Comparison of ENCODE assay signal across 15 cellular contexts in genomic region chr19:30169196-30169900, GRCh38.
DNase-seq lines count a peak whose midpoint lies in the region; ATAC-seq and TF ChIP-seq lines count a peak whose summit lies in the region.
"Had no signal": no experiment of that assay in that cellular context is flagged by ENCODE, and none has a peak within 500 bp of the region (broad histone marks: within the 10 kb centered on the region; RNA-seq: fewer than 3 reads in every experiment).

No MANE protein-coding gene starts in this region.

- H2BK20ac ChIP-seq in H9 (ENCODE audit: low read depth, low read length, poor library complexity, severe bottlenecking), result no peak overlapping the region

- H3K56ac ChIP-seq in H9 (ENCODE audit: insufficient read length, low read depth, low read length) (no peak overlapping the region), mesendoderm (ENCODE audit: low read length) (no peak overlapping the region)

- H2BK12ac ChIP-seq in H9 (ENCODE audit: insufficient read length, low read depth, low read length), result no peak overlapping the region

- H3K4me1 Mint-ChIP-seq in H9 (no peaks in the 10 kb centered on the region), immature natural killer cell (no peaks in the 10 kb centered on the region)
- H3K4me1 Mint-ChIP-seq: B cell had no signal

- peaks cover 2% of the 10 kb centered on the region for H3K27me3 Mint-ChIP-seq in H9 (ENCODE audit: low read depth)
- peaks cover 0 to 6% (median 0%) of the 10 kb centered on the region in 3 donors for H3K27me3 Mint-ChIP-seq in immature natural killer cell (ENCODE audit: low read depth in 3 of 3)
- H3K27me3 Mint-ChIP-seq: B cell had no signal

- H3K4ac ChIP-seq in H9 (ENCODE audit: low read depth, low read length) (no peak overlapping the region), mesendoderm (ENCODE audit: low read depth, low read length) (no peak overlapping the region)

- H3K27ac Mint-ChIP-seq in H9, result no peak overlapping the region
- H3K27ac Mint-ChIP-seq in immature natural killer cell, result no peak overlapping the region
- H3K27ac Mint-ChIP-seq: B cell; CD8-positive, alpha-beta T cell had no signal

- H3K27ac ChIP-seq in H9 (ENCODE audit: insufficient read length, low read depth, low read length) (no peak overlapping the region), esophagus muscularis mucosa (replicated peaks in 1 of 4) (no peak overlapping the region), mesendoderm (ENCODE audit: low read depth, low read length) (no peak overlapping the region), vagina (no peak overlapping the region)
- H3K27ac ChIP-seq: BLaER1 treated with 17β-estradiol and CSF1 and Interleukin-3, amounts not matched to agents 10 nM and 100 nM; HL-60 had no signal

- peak overlapping the region; percentile 30; the same call in 1 of the 2 replicates for H3K14ac ChIP-seq in H9 (ENCODE audit: insufficient read depth, low read length)

- no peak overlapping the region for H2AK5ac ChIP-seq in H9 (ENCODE audit: insufficient read length, low read length)
- no peak overlapping the region for H2AK5ac ChIP-seq in mesendoderm (ENCODE audit: low read length)

- no peak for TF ChIP-seq CTCF in H9 (conservative IDR thresholded peaks at IDR 0.05)
- no peak for TF ChIP-seq CTCF in esophagus muscularis mucosa (IDR thresholded peaks at IDR 0.05)
- no peak for TF ChIP-seq CTCF in vagina (IDR thresholded peaks at IDR 0.05)

- H4K20me1 ChIP-seq in H9 (ENCODE audit: control insufficient read depth, insufficient read depth, insufficient read length), result no peaks in the 10 kb centered on the region
- H4K20me1 ChIP-seq: BLaER1 treated with 17β-estradiol and CSF1 and Interleukin-3, amounts not matched to agents 10 nM and 100 nM had no signal

- H3K9me3 ChIP-seq in H9 (ENCODE audit: control insufficient read depth, low read depth, low read length) (no peaks in the 10 kb centered on the region), esophagus muscularis mucosa (no peaks in the 10 kb centered on the region), vagina (no peaks in the 10 kb centered on the region)
- H3K9me3 ChIP-seq: BLaER1 treated with 17β-estradiol and CSF1 and Interleukin-3, amounts not matched to agents 10 nM and 100 nM had no signal

- H2AFZ ChIP-seq in H9 (ENCODE audit: low read length), result no peak overlapping the region

- H4K8ac ChIP-seq in H9 (replicated peaks; ENCODE audit: insufficient read length, low read depth, low read length), result no peak overlapping the region
- H4K8ac ChIP-seq in mesendoderm (ENCODE audit: low read depth, low read length), result no peak overlapping the region

- H3K36me3 Mint-ChIP-seq in H9 (ENCODE audit: insufficient read depth in 1 of 3, low read depth in 3 of 3), result no peaks in the 10 kb centered on the region
- H3K36me3 Mint-ChIP-seq in immature natural killer cell, result no peaks in the 10 kb centered on the region
- H3K36me3 Mint-ChIP-seq: CD8-positive, alpha-beta T cell had no signal

- TF ChIP-seq POLR2A in esophagus muscularis mucosa (IDR thresholded peaks at IDR 0.05; ENCODE audit: low read depth) (no peak), vagina (IDR thresholded peaks at IDR 0.05) (no peak)

- H3K79me1 ChIP-seq in H9 (ENCODE audit: insufficient read depth, low read depth, low read length, poor library complexity, severe bottlenecking) (no peaks in the 10 kb centered on the region), mesendoderm (ENCODE audit: low read length) (no peaks in the 10 kb centered on the region)

- ATAC-seq in GM18867 (IDR thresholded peaks at IDR 0.05; ENCODE audit: unreplicated experiment), result no peak
- ATAC-seq: CD8-positive, alpha-beta T cell had no signal

- H4K5ac ChIP-seq in H9 (ENCODE audit: insufficient read length, low read depth, low read length) (no peak overlapping the region), mesendoderm (ENCODE audit: low read length) (no peak overlapping the region)

- H3K36me3 ChIP-seq in esophagus muscularis mucosa, result no peaks in the 10 kb centered on the region
- H3K36me3 ChIP-seq in mesendoderm (ENCODE audit: control insufficient read depth, insufficient read depth, low read length), result no peaks in the 10 kb centered on the region
- no peaks in the 10 kb centered on the region for H3K36me3 ChIP-seq in vagina
- H3K36me3 ChIP-seq: BLaER1 treated with 17β-estradiol and CSF1 and Interleukin-3, amounts not matched to agents 10 nM and 100 nM had no signal

- H3K27me3 ChIP-seq in H9 (ENCODE audit: insufficient read depth, low read length), result no peaks in the 10 kb centered on the region
- peaks cover 0 to 34% (median 0%) of the 10 kb centered on the region in 4 donors for H3K27me3 ChIP-seq in esophagus muscularis mucosa
- H3K27me3 ChIP-seq in mesendoderm (ENCODE audit: insufficient read depth, low read length, poor library complexity), result no peaks in the 10 kb centered on the region
- H3K27me3 ChIP-seq in vagina, result no peaks in the 10 kb centered on the region
- H3K27me3 ChIP-seq: BLaER1 treated with 17β-estradiol and CSF1 and Interleukin-3, amounts not matched to agents 10 nM and 100 nM had no signal

- H3K4me1 ChIP-seq in H9 (ENCODE audit: insufficient read depth, low read length), result no peaks in the 10 kb centered on the region
- no peaks in the 10 kb centered on the region for H3K4me1 ChIP-seq in esophagus muscularis mucosa
- H3K4me1 ChIP-seq in mesendoderm (ENCODE audit: control insufficient read depth, low read depth, low read length), result no peaks in the 10 kb centered on the region
- H3K4me1 ChIP-seq in vagina, result no peaks in the 10 kb centered on the region
- H3K4me1 ChIP-seq: BLaER1 treated with 17β-estradiol and CSF1 and Interleukin-3, amounts not matched to agents 10 nM and 100 nM had no signal

- H3K4me3 Mint-ChIP-seq in H9 (no peak overlapping the region), immature natural killer cell (no peak overlapping the region)
- H3K4me3 Mint-ChIP-seq: B cell; CD8-positive, alpha-beta T cell had no signal

- H3K9me3 Mint-ChIP-seq in H9 (no peaks in the 10 kb centered on the region), immature natural killer cell (no peaks in the 10 kb centered on the region)
- H3K9me3 Mint-ChIP-seq: CD8-positive, alpha-beta T cell had no signal

- H3K79me2 ChIP-seq in H9 (ENCODE audit: insufficient read depth, low read length) (no peaks in the 10 kb centered on the region), mesendoderm (ENCODE audit: control insufficient read depth, insufficient read depth, low read length) (no peaks in the 10 kb centered on the region)

- H2BK5ac ChIP-seq in H9 (ENCODE audit: insufficient read length, low read length) (no peak overlapping the region), mesendoderm (ENCODE audit: low read length) (no peak overlapping the region)

- H2BK120ac ChIP-seq in H9 (ENCODE audit: low read depth, low read length, poor library complexity, severe bottlenecking) (no peak overlapping the region), mesendoderm (ENCODE audit: low read depth, low read length) (no peak overlapping the region)

- H3K4me3 ChIP-seq in esophagus muscularis mucosa, result no peak overlapping the region
- no peak overlapping the region for H3K4me3 ChIP-seq in mesendoderm (ENCODE audit: low read length)
- H3K4me3 ChIP-seq in vagina, result no peak overlapping the region
- H3K4me3 ChIP-seq: BLaER1 treated with 17β-estradiol and CSF1 and Interleukin-3, amounts not matched to agents 10 nM and 100 nM had no signal

- intact Hi-C loops in esophagus muscularis mucosa (cut with DNase I), result no loop called here
- intact Hi-C loops in vagina (cut with DNase I), result no loop called here

- no peak for DNase-seq in H9
- peak; percentile 66 for DNase-seq in esophagus muscularis mucosa (ENCODE audit: extremely low spot score)
- no peak for DNase-seq in mesendoderm
- peak; percentile 47 to 87 for DNase-seq in vagina (ENCODE audit: extremely low spot score in 2 of 2)
- DNase-seq in NCI-H524 (lab: John Stamatoyannopoulos, UW), result no peak
- DNase-seq in immature natural killer cell, result no peak
- DNase-seq: Calu3; CD8-positive, alpha-beta T cell; DMS79 treated with DMSO at 0.1 percent for 48 hours; GF-D8; HCEC 1CT had no signal

- H3K18ac ChIP-seq in H9 (ENCODE audit: insufficient read length, low read depth, low read length) (no peak overlapping the region), mesendoderm (ENCODE audit: low read length) (no peak overlapping the region)

- H3K23ac ChIP-seq in H9 (ENCODE audit: insufficient read length, low read depth, low read length) (no peak overlapping the region), mesendoderm (ENCODE audit: low read length) (peak overlapping the region; percentile 39)

- H3K4me2 ChIP-seq in H9 (ENCODE audit: insufficient read depth, insufficient read length, low read length) (no peak overlapping the region), mesendoderm (ENCODE audit: low read length) (no peak overlapping the region)
- H3K4me2 ChIP-seq: BLaER1 treated with 17β-estradiol and CSF1 and Interleukin-3, amounts not matched to agents 10 nM and 100 nM had no signal

- no peak for TF ChIP-seq EP300 in esophagus muscularis mucosa (IDR thresholded peaks at IDR 0.05)

- no peak overlapping the region for H4K91ac ChIP-seq in H9 (ENCODE audit: insufficient read length, low read depth, low read length)

- no CpG with 5 or more reads among the region's 9 CpGs for WGBS in H9 (ENCODE audit: extremely low coverage, insufficient read length, low lambda C conversion rate)
- WGBS in esophagus muscularis mucosa, result 79% methylated on average over 6 of the region's 9 CpGs
- no CpG with 5 or more reads among the region's 9 CpGs for WGBS in mesendoderm (ENCODE audit: extremely low coverage, insufficient coverage, low lambda C conversion rate)

- H2BK15ac ChIP-seq in H9 (ENCODE audit: low read depth, low read length) (no peak overlapping the region), mesendoderm (replicated peaks; ENCODE audit: low read depth) (no peak overlapping the region)

- H3K23me2 ChIP-seq in H9 (ENCODE audit: insufficient read length, low read depth, low read length, poor library complexity, severe bottlenecking), result no peaks in the 10 kb centered on the region

- no peak overlapping the region for H3T11ph ChIP-seq in H9 (ENCODE audit: low read length)

- no peak overlapping the region for H3K9ac ChIP-seq in H9 (ENCODE audit: extremely low read depth, insufficient read length, low read length)
- H3K9ac ChIP-seq in mesendoderm (ENCODE audit: low read length), result no peak overlapping the region
- H3K9ac ChIP-seq: BLaER1 treated with 17β-estradiol and CSF1 and Interleukin-3, amounts not matched to agents 10 nM and 100 nM had no signal

Comparison
In these comparisons a context has a peak if more than half of its experiments do, and no peak if none do; other contexts are left out.
1. DNase-seq: peak in esophagus muscularis mucosa (single experiment) and vagina (2 of 2); none in H9 (single experiment), mesendoderm (single experiment), NCI-H524 (0 of 2) and immature natural killer cell (0 of 3).